ENCODE assay signal across 20 cellular contexts in the genomic region with DNA sequence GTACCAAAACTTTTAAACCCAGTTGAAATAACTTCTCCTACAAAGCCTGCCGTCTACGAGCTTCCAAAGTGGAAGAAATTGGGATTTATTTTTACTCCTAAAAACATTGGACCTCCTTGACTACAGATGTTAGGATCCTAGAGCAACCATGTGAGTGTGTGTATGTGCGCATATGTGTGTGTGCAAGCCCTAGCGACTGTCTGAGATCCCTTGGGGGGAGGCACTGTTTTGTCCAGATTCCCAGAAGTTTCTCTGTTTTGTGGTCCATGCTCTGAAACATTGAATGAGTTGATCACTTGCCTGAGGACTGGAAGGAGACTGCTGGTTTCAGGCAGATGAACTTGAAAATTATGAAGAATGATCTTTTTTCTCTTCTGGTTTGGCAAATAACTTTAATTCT.
DNase-seq lines count a peak whose midpoint lies in the region; ATAC-seq and TF ChIP-seq lines count a peak whose summit lies in the region.
"Had no signal": no experiment of that assay in that cellular context is flagged by ENCODE, and none has a peak within 500 bp of the region (broad histone marks: within the 10 kb centered on the region; RNA-seq: fewer than 3 reads in every experiment).

No MANE protein-coding gene starts in this region.

- H3K27ac ChIP-seq in left ventricle myocardium inferior (replicated peaks) = peak overlapping the region; percentile 68
- peak overlapping the region; percentile 27 for H3K27ac ChIP-seq in psoas muscle
- H3K27ac ChIP-seq: RWPE1, SJSA1 had no signal

- no peaks in the 10 kb centered on the region for H3K9me3 ChIP-seq in left ventricle myocardium inferior (replicated peaks)
- H3K9me3 ChIP-seq in psoas muscle = no peaks in the 10 kb centered on the region
- H3K9me3 ChIP-seq: SJSA1 had no signal

- no peak for DNase-seq in left ventricle myocardium inferior
- DNase-seq in cardiac septum (ENCODE audit: low spot score) = no peak
- DNase-seq in islet precursor cell = peak; percentile 5
- DNase-seq in psoas muscle = no peak
- DNase-seq in omental fat pad (ENCODE audit: low spot score) = no peak
- DNase-seq: GDM1; H9; HFFc6; NCI-H1105; NCI-H146; NCI-H2029; NCI-H2171; NCI-H345; NCI-H524; NCI-H774; NK-92 treated with Interleukin-12 subunit alpha and Interleukin-12 subunit beta, amount 100 ng/mL, for 24 hours had no signal

- H3K4me3 ChIP-seq in left ventricle myocardium inferior (no peak overlapping the region), psoas muscle (no peak overlapping the region)
- H3K4me3 ChIP-seq: SJSA1 had no signal

- H3K4me1 ChIP-seq in left ventricle myocardium inferior (peaks cover 29% of the 10 kb centered on the region), psoas muscle (peaks cover 9% of the 10 kb centered on the region)
- H3K4me1 ChIP-seq: SJSA1 had no signal

- intact Hi-C loops in left ventricle myocardium inferior (cut with micrococcal nuclease) (no loop called here), cardiac septum (cut with DNase I) (no loop called here), psoas muscle (cut with DNase I) (no loop called here)

- TF ChIP-seq CTCF in left ventricle myocardium inferior (IDR thresholded peaks at IDR 0.05; ENCODE audit: borderline replicate concordance) = no peak
- TF ChIP-seq CTCF in psoas muscle (IDR thresholded peaks at IDR 0.05) = no peak
- TF ChIP-seq CTCF in omental fat pad (IDR thresholded peaks at IDR 0.05) = no peak

- 61 to 70% (median 69%) methylated on average over 4 of the region's 4 CpGs for WGBS in psoas muscle, 3 donors

- H3K27me3 ChIP-seq in left ventricle myocardium inferior (ENCODE audit: low read depth) (no peaks in the 10 kb centered on the region), psoas muscle (ENCODE audit: insufficient read depth in 3 of 3, low read length in 2 of 3) (no peaks in the 10 kb centered on the region)
- H3K27me3 ChIP-seq: SJSA1 had no signal

- no peaks in the 10 kb centered on the region for H3K36me3 ChIP-seq in left ventricle myocardium inferior
- H3K36me3 ChIP-seq in psoas muscle (ENCODE audit: insufficient read depth in 1 of 2, low read depth in 1 of 2) = no peaks in the 10 kb centered on the region
- H3K36me3 ChIP-seq: SJSA1 had no signal

- ATAC-seq in psoas muscle (no peak), omental fat pad (ENCODE audit: low FRiP score) (no peak), GM18909 (IDR thresholded peaks at IDR 0.05; ENCODE audit: poor library complexity, unreplicated experiment) (no peak), GM19467 (IDR thresholded peaks at IDR 0.05; ENCODE audit: unreplicated experiment) (no peak)
